In genomic region chr1:100306735-100307313, GRCh38 we compare ENCODE assay signal across 1 cellular context.
TF ChIP-seq lines count a peak whose summit lies in the region.

No MANE protein-coding gene starts in this region.

TF ChIP-seq in endothelial cell of umbilical vein, 7 proteins besides CTCF, POLR2A, EP300 and RAD21:
- TF ChIP-seq FOS (IDR thresholded peaks at IDR 0.05; ENCODE audit: borderline replicate concordance, insufficient read depth, low read length) (no peak), POLR2AphosphoS5 (IDR thresholded peaks at IDR 0.05; ENCODE audit: insufficient read depth, low read depth, low read length) (no peak), GATA2 (IDR thresholded peaks at IDR 0.05; ENCODE audit: insufficient read depth, insufficient read length, low read depth, low read length) (no peak), EZH2 (IDR thresholded peaks at IDR 0.05; ENCODE audit: borderline replicate concordance, low read depth, low read length, severe bottlenecking) (no peak), MAX (IDR thresholded peaks at IDR 0.05; ENCODE audit: insufficient read depth, insufficient read length) (no peak), JUN (IDR thresholded peaks at IDR 0.05; ENCODE audit: borderline replicate concordance, insufficient read depth, insufficient read length, low read depth) (no peak), MYC (IDR thresholded peaks at IDR 0.05; ENCODE audit: low read depth, low read length) (no peak)
TF ChIP-seq in endothelial cell of umbilical vein: peak in this region for 0.
